8 cellular contexts compared by ENCODE assay signal in genomic region chr11:123064268-123064657, GRCh38. TPM values are rescaled to one million over a fixed set of nuclear protein-coding genes. Genes with fewer than 3 reads are reported as not detected.
DNase-seq lines count a peak whose midpoint lies in the region; TF ChIP-seq lines count a peak whose summit lies in the region.

No MANE protein-coding gene starts in this region.

- peak overlapping the region; percentile 90 to 100 (median 92) for H3K4me3 Mint-ChIP-seq in brain

- peaks cover 61% of the 10 kb centered on the region for H3K4me1 Mint-ChIP-seq in brain

- H3K27ac Mint-ChIP-seq in brain = peak overlapping the region; percentile 99 to 100 (median 100)

- H3K4me3 ChIP-seq in right atrium auricular region = peak overlapping the region in 1 of 2 donors; percentile 93
- peak overlapping the region in 1 of 2 donors; percentile 62 for H3K4me3 ChIP-seq in muscle layer of colon (ENCODE audit: low read depth in 1 of 2, low read length in 2 of 2)
- no peak overlapping the region for H3K4me3 ChIP-seq in vagina

- peaks cover 0 to 33% of the 10 kb centered on the region in 2 donors for H3K4me1 ChIP-seq in right atrium auricular region
- H3K4me1 ChIP-seq in muscle layer of colon (ENCODE audit: insufficient read depth, low read length) = peaks cover 41% of the 10 kb centered on the region
- peaks cover 43% of the 10 kb centered on the region for H3K4me1 ChIP-seq in vagina

- H3K9me3 Mint-ChIP-seq in brain = peaks cover 0 to 4% (median 0%) of the 10 kb centered on the region in 5 experiments

- peaks cover 42% of the 10 kb centered on the region for H3K36me3 Mint-ChIP-seq in brain

- DNase-seq in right atrium auricular region (ENCODE audit: low spot score) (peak; percentile 38), cardiac septum (ENCODE audit: low spot score) (no peak), vagina (ENCODE audit: extremely low spot score in 2 of 2) (no peak), SHP77 treated with DMSO at 0.1 percent for 48 hours (lab: John Stamatoyannopoulos, UW) (no peak), DMS53 treated with DMSO at 0.1 percent for 48 hours (lab: John Stamatoyannopoulos, UW; ENCODE audit: unreplicated experiment) (no peak)
- no peak for DNase-seq in activated CD4-positive, alpha-beta T cell treated with anti-CD3 and anti-CD28 coated beads, Interleukin-2, amount 50 U/mL, for 48 hours

- peaks cover 18% of the 10 kb centered on the region for H3K27me3 Mint-ChIP-seq in brain

- H3K9me3 ChIP-seq in right atrium auricular region = no peaks in the 10 kb centered on the region
- H3K9me3 ChIP-seq in muscle layer of colon (ENCODE audit: low read length) = no peaks in the 10 kb centered on the region
- H3K9me3 ChIP-seq in vagina = no peaks in the 10 kb centered on the region

- H3K27ac ChIP-seq in right atrium auricular region (peak overlapping the region; percentile 100), muscle layer of colon (ENCODE audit: low read depth, low read length) (peak overlapping the region; percentile 75), vagina (peak overlapping the region; percentile 99)

- no peak for TF ChIP-seq CTCF in right atrium auricular region (IDR thresholded peaks at IDR 0.05)
- no peak for TF ChIP-seq CTCF in brain (conservative IDR thresholded peaks at IDR 0.05)
- no peak for TF ChIP-seq CTCF in vagina (IDR thresholded peaks at IDR 0.05)

- intact Hi-C loops in cardiac septum (cut with DNase I) = loop anchor here (5.0 to 10.0 kb wide), 2 partner anchors 38 to 409 kb away; partner anchors contain the start of gene UBASH3B
- intact Hi-C loops in vagina (cut with DNase I) = no loop called here

- H3K27me3 ChIP-seq in right atrium auricular region (no peaks in the 10 kb centered on the region), muscle layer of colon (ENCODE audit: control insufficient read depth in 1 of 2, insufficient read depth in 2 of 2, low read length in 2 of 2) (no peaks in the 10 kb centered on the region), vagina (no peaks in the 10 kb centered on the region)

- no peak overlapping the region for H3K9ac ChIP-seq in muscle layer of colon (ENCODE audit: low read length)

- TF ChIP-seq POLR2A in vagina (IDR thresholded peaks at IDR 0.05) = no peak

- H3K36me3 ChIP-seq in right atrium auricular region = peaks cover 19% of the 10 kb centered on the region
- peaks cover 18% of the 10 kb centered on the region for H3K36me3 ChIP-seq in muscle layer of colon (ENCODE audit: insufficient read depth, low read length)
- peaks cover 0 to 20% of the 10 kb centered on the region in 2 donors for H3K36me3 ChIP-seq in vagina

RNA-seq across cellular contexts. Expression of gene HSPA8, which starts 2.3 kb away (rescaled TPM):
- 100 to 1,000 TPM; 672 to 817 TPM for total RNA-seq in right atrium auricular region
- 1,191 TPM for total RNA-seq in cardiac septum
- polyA plus RNA-seq in brain (ENCODE audit: insufficient read depth, low read depth, low replicate concordance) = 1,570 TPM
- total RNA-seq in vagina = 584 TPM
